In genomic region chr22:46295277-46295971, GRCh38 we compare ENCODE assay signal across 8 cellular contexts. TPM values are rescaled to one million over a fixed set of nuclear protein-coding genes. Genes with fewer than 3 reads are reported as not detected.
DNase-seq lines count a peak whose midpoint lies in the region; ATAC-seq and TF ChIP-seq lines count a peak whose summit lies in the region.

No MANE protein-coding gene starts in this region.

- peaks cover 21% of the 10 kb centered on the region for H3K4me1 Mint-ChIP-seq in CD8-positive, alpha-beta T cell (ENCODE audit: low read depth)
- peaks cover 39% of the 10 kb centered on the region for H3K4me1 Mint-ChIP-seq in neural crest cell

- no peaks in the 10 kb centered on the region for H3K9me3 Mint-ChIP-seq in CD8-positive, alpha-beta T cell
- no peaks in the 10 kb centered on the region for H3K9me3 Mint-ChIP-seq in neural crest cell

- peak overlapping the region; percentile 89 for H3K4me3 Mint-ChIP-seq in CD8-positive, alpha-beta T cell
- H3K4me3 Mint-ChIP-seq in neural crest cell: peak overlapping the region; percentile 88

- peaks cover 14% of the 10 kb centered on the region for H3K27me3 Mint-ChIP-seq in CD8-positive, alpha-beta T cell (ENCODE audit: low read depth)
- no peaks in the 10 kb centered on the region for H3K27me3 Mint-ChIP-seq in neural crest cell (ENCODE audit: low read depth)

- H3K4me3 ChIP-seq in CD8-positive, alpha-beta T cell (ENCODE audit: low read depth, low read length): peak overlapping the region; percentile 61
- peak overlapping the region; percentile 73 for H3K4me3 ChIP-seq in coronary artery

- H3K4me1 ChIP-seq in CD8-positive, alpha-beta T cell (ENCODE audit: insufficient read depth, low read length): peaks cover 24% of the 10 kb centered on the region

- no peak for TF ChIP-seq CTCF in CD8-positive, alpha-beta T cell (IDR thresholded peaks at IDR 0.05)
- no peak for TF ChIP-seq CTCF in coronary artery (IDR thresholded peaks at IDR 0.05)
- no peak for TF ChIP-seq CTCF in neural crest cell (conservative IDR thresholded peaks at IDR 0.05)

- H3K9me3 ChIP-seq in CD8-positive, alpha-beta T cell (ENCODE audit: low read length): no peaks in the 10 kb centered on the region

- intact Hi-C loops in CD8-positive, alpha-beta T cell (cut with DNase I, micrococcal nuclease): loop anchor here in 1 of 2 experiments (5.0 kb wide), 2 partner anchors 243 to 283 kb away; no protein-coding TSS in a partner anchor

- no peaks in the 10 kb centered on the region for H3K27me3 ChIP-seq in CD8-positive, alpha-beta T cell (ENCODE audit: insufficient read depth, low read length)

- peak overlapping the region; percentile 74 for H3K27ac ChIP-seq in CD8-positive, alpha-beta T cell (ENCODE audit: low read depth, low read length)
- peak overlapping the region; percentile 90 to 94 for H3K27ac ChIP-seq in coronary artery

- ATAC-seq in CD8-positive, alpha-beta T cell: no peak

- no peak for DNase-seq in CD8-positive, alpha-beta T cell
- DNase-seq in LoVo (ENCODE audit: low spot score) (peak; percentile 6), coronary artery (ENCODE audit: low spot score) (no peak), neural crest cell (ENCODE audit: low read depth, low spot score) (no peak), mucosa of gallbladder (ENCODE audit: low spot score) (no peak), activated gamma-delta T cell treated with Interleukin-2 at 50 U/mL for 16 hours (no peak), NCI-H1105 (lab: John Stamatoyannopoulos, UW) (no peak)
- no peak for DNase-seq in activated CD8-positive, alpha-beta memory T cell treated with anti-CD3 and anti-CD28 coated beads for 24 hours

- POLR2A ChIA-PET in CD8-positive, alpha-beta T cell (lab: Charles Lee): interaction anchor here (0.9 to 1.7 kb wide), 6 partner anchors 9 to 259 kb away, joined by 3 to 12 read pairs (median 5); partner anchors contain the start of genes CDPF1 and TTC38

- H3K27ac Mint-ChIP-seq in CD8-positive, alpha-beta T cell: peak overlapping the region; percentile 98
- H3K27ac Mint-ChIP-seq in neural crest cell (ENCODE audit: unreplicated experiment): no peak overlapping the region

- CTCF ChIA-PET in CD8-positive, alpha-beta T cell (lab: Charles Lee): interaction anchor here (1.5 to 2.9 kb wide), 4 partner anchors 170 to 300 kb away, joined by 4 to 25 read pairs (median 4); no protein-coding TSS in a partner anchor

- H3K36me3 Mint-ChIP-seq in CD8-positive, alpha-beta T cell: peaks cover 6% of the 10 kb centered on the region
- H3K36me3 Mint-ChIP-seq in neural crest cell (ENCODE audit: low read depth): peaks cover 9% of the 10 kb centered on the region

- H3K36me3 ChIP-seq in CD8-positive, alpha-beta T cell (ENCODE audit: insufficient read depth, low read length): no peaks in the 10 kb centered on the region

RNA-seq across cellular contexts. Expression of gene GTSE1, which starts 1.2 kb away (rescaled TPM):
- under 1 TPM; 0.19 to 0.30 TPM for total RNA-seq in CD8-positive, alpha-beta T cell
- 67.6 and 69.2 TPM in 2 replicates for total RNA-seq in neural crest cell
- total RNA-seq in mucosa of gallbladder: 1.3 TPM

RNA-seq across cellular contexts. Expression of gene TTC38, which starts 27.6 kb away (rescaled TPM):
- 1 to 10 TPM; 5.9 to 7.9 TPM for total RNA-seq in CD8-positive, alpha-beta T cell
- 34.8 and 39.6 TPM in 2 replicates for total RNA-seq in neural crest cell
- total RNA-seq in mucosa of gallbladder: 90.4 TPM

RNA-seq across cellular contexts. Expression of gene PKDREJ, which starts 32.3 kb away (rescaled TPM):
- total RNA-seq in CD8-positive, alpha-beta T cell: not detected
- total RNA-seq in neural crest cell (0.02 TPM in 1 of 2 replicates, not detected in the other), mucosa of gallbladder (0.32 TPM)

RNA-seq across cellular contexts. Expression of gene TRMU, which starts 40.1 kb away (rescaled TPM):
- 10 to 100 TPM; 51.0 to 56.3 TPM for total RNA-seq in CD8-positive, alpha-beta T cell
- 86.4 and 87.0 TPM in 2 replicates for total RNA-seq in neural crest cell
- 43.5 TPM for total RNA-seq in mucosa of gallbladder

RNA-seq across cellular contexts. Expression of gene CDPF1, which starts 45.3 kb away (rescaled TPM):
- total RNA-seq in CD8-positive, alpha-beta T cell: 1 to 10 TPM in 1 of 2 experiments, under 1 TPM in 1; 0.81 to 1.0 TPM
- total RNA-seq in neural crest cell (11.1 and 11.7 TPM in 2 replicates), mucosa of gallbladder (9.6 TPM)

Comparison
In these comparisons a context has a peak if more than half of its experiments do, and no peak if none do; other contexts are left out.
1. RNA of gene GTSE1, which starts 1.2 kb away (total RNA-seq): 67.6 to 69.2 TPM in neural crest cell; 1.3 TPM in mucosa of gallbladder (single experiment) and 0.19 to 0.30 TPM in CD8-positive, alpha-beta T cell; every median in the first group is over 10 times any median in the second.